ENCODE assay signal across 33 cellular contexts in genomic region chrX:8314881-8315280, GRCh38.
"Had no signal": no experiment of that assay in that cellular context is flagged by ENCODE, and none has a peak within 500 bp of the region (broad histone marks: within the 10 kb centered on the region; RNA-seq: fewer than 3 reads in every experiment).

No MANE protein-coding gene starts in this region.

- H3K9me3 ChIP-seq: MG63 had no signal

- H3K4me3 ChIP-seq: MG63 had no signal

- H3K27me3 ChIP-seq: MG63 had no signal

- H3K36me3 ChIP-seq: MG63 had no signal

- DNase-seq: Karpas-422, Kasumi-1, MG63, MM.1S, MV-4-11, NCI-H1048, NCI-H1092, NCI-H1092 treated with DMSO at 0.1 percent for 48 hours, NCI-H1105, NCI-H1105 treated with DMSO at 0.1 percent for 48 hours, NCI-H1417, NCI-H1417 treated with DMSO at 0.1 percent for 48 hours, NCI-H1436, NCI-H1436 treated with DMSO at 0.1 percent for 48 hours, NCI-H146, NCI-H1694, NCI-H1694 treated with DMSO at 0.1 percent for 48 hours, NCI-H187, NCI-H187 treated with DMSO at 0.1 percent for 48 hours, NCI-H2029, NCI-H2029 treated with DMSO at 0.1 percent for 48 hours, NCI-H2081 treated with DMSO at 0.1 percent for 48 hours, NCI-H2107, NCI-H2171, NCI-H2171 treated with DMSO at 0.1 percent for 48 hours, NCI-H2227 treated with DMSO at 0.1 percent for 48 hours, NCI-H226, NCI-H345, NCI-H446, NCI-H446 treated with DMSO at 0.1 percent for 48 hours, NCI-H510A, NCI-H510A treated with DMSO at 0.1 percent for 48 hours, NCI-H524 had no signal
